In the genomic region with DNA sequence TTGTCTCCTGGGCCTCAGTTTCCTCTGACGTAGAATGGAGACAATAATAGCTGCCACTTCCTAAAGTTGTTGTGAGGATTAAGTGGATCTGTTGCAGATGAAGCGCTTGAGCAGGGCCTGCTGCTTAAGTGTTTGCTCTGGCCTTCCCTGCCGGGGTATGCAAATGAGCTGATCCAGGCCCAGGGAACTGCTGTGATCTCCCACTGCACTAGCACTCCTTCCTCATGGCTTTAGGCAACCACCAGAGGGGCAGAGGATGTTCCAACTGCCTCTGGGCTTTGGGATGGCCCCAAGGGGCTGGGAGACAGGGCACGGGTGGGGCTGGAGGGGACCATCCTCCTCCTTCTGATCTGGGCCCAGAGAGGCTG, we compare ENCODE assay signal across 18 cellular contexts. TPM values are rescaled to one million over a fixed set of nuclear protein-coding genes. Genes with fewer than 3 reads are reported as not detected.
A peak's percentile ranks its signal among the peaks of the same experiment; 100 is the strongest.
DNase-seq lines count a peak whose midpoint lies in the region; ATAC-seq lines count a peak whose summit lies in the region.
"Had no signal": no experiment of that assay in that cellular context is flagged by ENCODE, and none has a peak within 500 bp of the region (broad histone marks: within the 10 kb centered on the region; RNA-seq: fewer than 3 reads in every experiment).

No MANE protein-coding gene starts in this region.

- no peak overlapping the region for H3K4ac ChIP-seq in mesendoderm (ENCODE audit: low read depth, low read length)

- H3K27ac ChIP-seq in HUES48 (ENCODE audit: low read depth, low read length) (peak overlapping the region; percentile 72), mesendoderm (ENCODE audit: low read depth, low read length) (no peak overlapping the region)
- H3K27ac ChIP-seq: ovary, sigmoid colon, SJCRH30, testis had no signal

- H2BK120ac ChIP-seq in mesendoderm (ENCODE audit: low read depth, low read length): no peak overlapping the region

- peak overlapping the region; percentile 81 for H3K4me3 Mint-ChIP-seq in T-helper 17 cell
- H3K4me3 Mint-ChIP-seq: mesothelial cell of epicardium had no signal

- H3K4me1 Mint-ChIP-seq in T-helper 17 cell: peaks cover 58% of the 10 kb centered on the region

- peaks cover 8% of the 10 kb centered on the region; the same call in 1 of the 2 replicates for H3K4me1 ChIP-seq in HUES48 (ENCODE audit: control insufficient read depth, insufficient read depth, low read length)
- peaks cover 4% of the 10 kb centered on the region for H3K4me1 ChIP-seq in mesendoderm (ENCODE audit: control insufficient read depth, low read depth, low read length)
- H3K4me1 ChIP-seq: SJCRH30, testis had no signal

- H3K79me2 ChIP-seq in mesendoderm (ENCODE audit: control insufficient read depth, insufficient read depth, low read length): peaks cover 47% of the 10 kb centered on the region

- H3K27ac Mint-ChIP-seq in T-helper 17 cell: no peak overlapping the region
- H3K27ac Mint-ChIP-seq: mesothelial cell of epicardium had no signal

- H3K27me3 ChIP-seq in HUES48 (ENCODE audit: control insufficient read depth, insufficient read depth, low read length): no peaks in the 10 kb centered on the region
- no peaks in the 10 kb centered on the region for H3K27me3 ChIP-seq in mesendoderm (ENCODE audit: insufficient read depth, low read length, poor library complexity)
- H3K27me3 ChIP-seq: ovary, SJCRH30, testis had no signal

- H3K36me3 Mint-ChIP-seq in T-helper 17 cell (ENCODE audit: low read depth): peaks cover 4% of the 10 kb centered on the region

- no peak overlapping the region for H4K5ac ChIP-seq in mesendoderm (ENCODE audit: low read length)

- WGBS in mesendoderm (ENCODE audit: extremely low coverage, insufficient coverage, low lambda C conversion rate): no CpG with 5 or more reads among the region's 4 CpGs

- DNase-seq in DMS153 (lab: John Stamatoyannopoulos, UW) (peak; percentile 45), T-helper 17 cell (no peak), mesendoderm (peak; percentile 61), LoVo (ENCODE audit: low spot score) (no peak)
- no peak for DNase-seq in stimulated activated CD4-positive, alpha-beta T cell treated with anti-CD3 and anti-CD28 coated beads, Interleukin-4, amount 100 ng/mL, for 1 hour
- DNase-seq in activated CD4-positive, alpha-beta T cell treated with anti-CD3 and anti-CD28 coated beads, Interleukin-2, amount 50 U/mL, for 4 hours: no peak
- DNase-seq: amygdala; GOT3; islet precursor cell; NCI-H187 treated with DMSO at 0.1 percent for 48 hours; ovary; sigmoid colon; SJCRH30; stimulated activated CD4-positive, alpha-beta T cell treated with anti-CD3 and anti-CD28 coated beads, Interleukin-2, amount 100 ng/mL, for 24 hours; testis had no signal

- no peak overlapping the region for H3K56ac ChIP-seq in mesendoderm (ENCODE audit: low read length)

- peaks cover 39% of the 10 kb centered on the region for H3K36me3 ChIP-seq in HUES48 (ENCODE audit: control insufficient read depth, insufficient read depth, low read length)
- no peaks in the 10 kb centered on the region for H3K36me3 ChIP-seq in mesendoderm (ENCODE audit: control insufficient read depth, insufficient read depth, low read length)
- H3K36me3 ChIP-seq: ovary, sigmoid colon, SJCRH30 had no signal

- no peak overlapping the region for H3K9ac ChIP-seq in HUES48 (ENCODE audit: low read depth, low read length)
- no peak overlapping the region for H3K9ac ChIP-seq in mesendoderm (ENCODE audit: low read length)

- H2AK5ac ChIP-seq in mesendoderm (ENCODE audit: low read length): no peak overlapping the region

- H2BK15ac ChIP-seq in mesendoderm (replicated peaks; ENCODE audit: low read depth): no peak overlapping the region

- H4K8ac ChIP-seq in mesendoderm (ENCODE audit: low read depth, low read length): no peak overlapping the region

- H3K4me2 ChIP-seq in mesendoderm (ENCODE audit: low read length): no peak overlapping the region

- H3K79me1 ChIP-seq in mesendoderm (ENCODE audit: low read length): peaks cover 23% of the 10 kb centered on the region

- no peak overlapping the region for H2BK5ac ChIP-seq in mesendoderm (ENCODE audit: low read length)

- H3K18ac ChIP-seq in mesendoderm (ENCODE audit: low read length): no peak overlapping the region

- H3K23ac ChIP-seq in mesendoderm (ENCODE audit: low read length): no peak overlapping the region

- no peak overlapping the region for H3K4me3 ChIP-seq in HUES48 (ENCODE audit: low read depth, low read length)
- no peak overlapping the region for H3K4me3 ChIP-seq in mesendoderm (ENCODE audit: low read length)
- H3K4me3 ChIP-seq: ovary, sigmoid colon, SJCRH30, testis had no signal

- ATAC-seq in T-helper 17 cell (no peak), HG02678 (IDR thresholded peaks at IDR 0.05; ENCODE audit: unreplicated experiment) (no peak)

- no peaks in the 10 kb centered on the region for H3K27me3 Mint-ChIP-seq in T-helper 17 cell

- H3K9me3 ChIP-seq in HUES48 (ENCODE audit: control insufficient read depth, insufficient read depth, low read length): no peaks in the 10 kb centered on the region
- no peaks in the 10 kb centered on the region for H3K9me3 ChIP-seq in T-helper 17 cell (ENCODE audit: control insufficient read depth, low read length, poor library complexity, severe bottlenecking)
- H3K9me3 ChIP-seq: ovary, sigmoid colon, SJCRH30, testis had no signal

RNA-seq across cellular contexts. Expression of a gene that starts 6.2 kb away (rescaled TPM):
- total RNA-seq in T-helper 17 cell: 10 to 100 TPM; 14.7 to 17.7 TPM
- 43.5 TPM for polyA plus RNA-seq in mesendoderm (2013, experiment 1 of 2)
- polyA plus RNA-seq in mesendoderm (2013, experiment 2 of 2): 44.5 TPM

Comparison
In these comparisons a context has a peak if more than half of its experiments do, and no peak if none do; other contexts are left out.
1. DNase-seq: peak in DMS153 (single experiment) and mesendoderm (single experiment); none in T-helper 17 cell (0 of 3), stimulated activated CD4-positive, alpha-beta T cell treated with anti-CD3 and anti-CD28 coated beads, Interleukin-4, amount 100 ng/mL, for 1 hour (single experiment), LoVo (single experiment) and activated CD4-positive, alpha-beta T cell treated with anti-CD3 and anti-CD28 coated beads, Interleukin-2, amount 50 U/mL, for 4 hours (0 of 2).